ENCODE assay signal across 4 cellular contexts in genomic region chr14:22854296-22854695, GRCh38. TPM values are rescaled to one million over a fixed set of nuclear protein-coding genes. Genes with fewer than 3 reads are reported as not detected.
"Had no signal": no experiment of that assay in that cellular context is flagged by ENCODE, and none has a peak within 500 bp of the region (broad histone marks: within the 10 kb centered on the region; RNA-seq: fewer than 3 reads in every experiment).

No MANE protein-coding gene starts in this region.

RNA-seq across cellular contexts. Expression of gene REM2, which starts 28.7 kb away (rescaled TPM):
- total RNA-seq: dermis blood vessel endothelial cell, dermis microvascular lymphatic vessel endothelial cell, glomerular endothelial cell had no signal
- polyA plus RNA-seq: endothelial cell of umbilical vein had no signal
